In the genomic region with DNA sequence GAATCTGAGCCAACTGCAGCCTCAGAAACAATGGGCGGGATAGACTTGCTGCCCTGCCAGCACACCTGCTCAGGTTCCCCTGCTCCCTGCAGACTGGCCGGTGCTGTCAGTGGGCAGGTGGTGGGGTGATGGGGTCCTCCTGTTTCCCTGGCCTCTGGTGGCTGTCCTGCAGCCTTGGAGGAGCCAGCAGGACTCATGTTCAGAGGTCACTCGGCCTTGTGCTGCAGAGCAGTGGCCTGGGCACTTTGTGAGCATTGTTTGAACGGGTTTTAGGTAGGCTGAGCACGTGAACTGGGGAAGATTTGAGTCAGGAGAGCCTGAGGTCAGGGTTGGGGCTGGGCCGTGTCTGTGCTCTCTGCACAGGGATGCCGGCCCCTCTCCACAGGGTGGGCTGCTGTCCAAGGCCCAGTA, we compare ENCODE assay signal across 28 cellular contexts. TPM values are rescaled to one million over a fixed set of nuclear protein-coding genes. Genes with fewer than 3 reads are reported as not detected.
"Had no signal": no experiment of that assay in that cellular context is flagged by ENCODE, and none has a peak within 500 bp of the region (broad histone marks: within the 10 kb centered on the region; RNA-seq: fewer than 3 reads in every experiment).

No MANE protein-coding gene starts in this region.

- H3K27me3 ChIP-seq: adrenal gland, breast epithelium, Peyer's patch, SJSA1 had no signal

- H3K4me3 ChIP-seq: adrenal gland, breast epithelium, Peyer's patch, SJSA1 had no signal

- H3K9me3 ChIP-seq: adrenal gland, breast epithelium, Peyer's patch, SJSA1 had no signal

- H3K27ac ChIP-seq: adrenal gland, breast epithelium, Peyer's patch, RWPE1, SJSA1 had no signal

- ATAC-seq: activated CD4-positive, CD25-positive, alpha-beta regulatory T cell treated with anti-CD3 and anti-CD28 coated beads, Interleukin-2, amount 50 U/mL, for 24 hours; activated CD8-positive, alpha-beta T cell treated with anti-CD3 and anti-CD28 coated beads, Interleukin-2, amount 10 ng/mL, durations not matched to agents 7 days and 5 days; activated T-cell treated with anti-CD3 and anti-CD28 coated beads, Interleukin-2, amount 50 U/mL, for 4 hours; SK-N-SH treated with all-trans-retinoic acid at 6 μM for 48 hours had no signal

- H3K36me3 ChIP-seq: breast epithelium had no signal

- DNase-seq: activated CD4-positive, alpha-beta T cell treated with anti-CD3 and anti-CD28 coated beads for 4 hours; activated CD8-positive, alpha-beta memory T cell treated with anti-CD3 and anti-CD28 coated beads, Interleukin-2, amount 50 U/mL, for 48 hours; activated CD8-positive, alpha-beta T cell treated with anti-CD3 and anti-CD28 coated beads, Interleukin-2, amount 10 ng/mL, durations not matched to agents 7 days and 5 days; activated effector memory CD4-positive, alpha-beta T cell treated with anti-CD3 and anti-CD28 coated beads, Interleukin-2, amount 50 U/mL, for 16 hours; activated naive CD4-positive, alpha-beta T cell treated with anti-CD3 and anti-CD28 coated beads, Interleukin-2, amount 50 U/mL, for 16 hours; activated naive CD8-positive, alpha-beta T cell treated with anti-CD3 and anti-CD28 coated beads, Interleukin-2, amount 10 ng/mL, durations not matched to agents 7 days and 5 days; activated T-cell treated with anti-CD3 and anti-CD28 coated beads, Interleukin-2, amount 50 U/mL, for 4 hours; adrenal gland; anterior cingulate cortex; caudate nucleus; Karpas-422; MM.1S; NCI-H1105; NCI-H1436; NCI-H1694 treated with DMSO at 0.1 percent for 48 hours; NCI-H2029 treated with DMSO at 0.1 percent for 48 hours; NCI-H526; NCI-H774; NK-92 treated with Interleukin-12 subunit alpha and Interleukin-12 subunit beta, amount 100 ng/mL, for 24 hours; Peyer's patch; Right ventricle myocardium superior; SW 1271 had no signal

- H3K4me1 ChIP-seq: adrenal gland, breast epithelium, Peyer's patch, SJSA1 had no signal

RNA-seq across cellular contexts. Expression of a gene that starts 50.8 kb away (rescaled TPM):
- total RNA-seq: NCI-H460 had no signal
